ENCODE assay signal across 8 cellular contexts in genomic region chr10:120824864-120825263, GRCh38. TPM values are rescaled to one million over a fixed set of nuclear protein-coding genes. Genes with fewer than 3 reads are reported as not detected.
DNase-seq lines count a peak whose midpoint lies in the region; ATAC-seq, FAIRE-seq and TF ChIP-seq lines count a peak whose summit lies in the region.

No MANE protein-coding gene starts in this region.

- no peaks in the 10 kb centered on the region for H3K4me1 ChIP-seq in foreskin keratinocyte

- H3K4me3 ChIP-seq in BJ (ENCODE audit: low read depth, low read length) (no peak overlapping the region), H7 (ENCODE audit: insufficient read depth, low read depth, low read length) (no peak overlapping the region)

- DNase-seq in BJ (ENCODE audit: low read depth) (no peak), H7 (peak; percentile 64), RPMI7951 (ENCODE audit: low read depth) (peak; percentile 10), foreskin keratinocyte (peak in 1 of 2 donors; percentile 11), urothelium cell line (ENCODE audit: low spot score) (peak; percentile 35), cortex of kidney (lab: John Stamatoyannopoulos, UW) (no peak)
- DNase-seq in activated T-cell treated with anti-CD3 and anti-CD28 coated beads, Interleukin-2, amount 50 U/mL, for 1 hour: no peak

- TF ChIP-seq CTCF in BJ (IDR thresholded peaks at IDR 0.05; ENCODE audit: insufficient read depth, low read depth, low read length): peak; percentile 28
- peak; percentile 62 for TF ChIP-seq CTCF in foreskin keratinocyte (conservative IDR thresholded peaks at IDR 0.05)

- H3K27me3 ChIP-seq in BJ (ENCODE audit: control insufficient read depth, insufficient read depth, low read length) (no peaks in the 10 kb centered on the region; the same call in 1 of the 2 replicates), H7 (ENCODE audit: control insufficient read depth, insufficient read depth, low read length) (no peaks in the 10 kb centered on the region), foreskin keratinocyte (peaks cover 24% of the 10 kb centered on the region)

- POLR2A ChIA-PET in BJ (lab: Charles Lee): no interaction called here

- ATAC-seq in foreskin keratinocyte (peak; percentile 27), HG02852 (IDR thresholded peaks at IDR 0.05; ENCODE audit: unreplicated experiment) (no peak)

- CTCF ChIA-PET in BJ (lab: Yijun Ruan, JAX): no interaction called here

- FAIRE-seq in urothelium cell line (lab: Jason Lieb, UNC): no peak

- H3K36me3 ChIP-seq in BJ (ENCODE audit: control insufficient read depth, insufficient read depth, low read length): no peaks in the 10 kb centered on the region
- no peaks in the 10 kb centered on the region for H3K36me3 ChIP-seq in H7 (replicated peaks; ENCODE audit: control insufficient read depth, insufficient read depth, low read length)

- no peak overlapping the region for H3K27ac ChIP-seq in foreskin keratinocyte

RNA-seq across cellular contexts. Expression of gene WDR11, which starts 26.3 kb away (rescaled TPM):
- 68.2 and 86.4 TPM in 2 replicates for polyA plus RNA-seq in BJ (2011; rRNA removed)
- polyA minus RNA-seq in BJ (2011; rRNA and poly(A)+ RNA removed): 71.0 and 73.1 TPM in 2 replicates
- 49.5 and 66.7 TPM in 2 replicates for total RNA-seq in H7 (2014; rRNA removed; shearing (Covaris generic))
- total RNA-seq in RPMI7951 (2014; rRNA removed; shearing (Covaris generic)): 33.4 and 33.5 TPM in 2 replicates
- total RNA-seq in foreskin keratinocyte: 41.8 and 45.1 TPM in 2 replicates
- polyA plus RNA-seq in foreskin keratinocyte: 17.9 and 18.8 TPM in 2 replicates

Comparison
In these comparisons a context has a peak if more than half of its experiments do, and no peak if none do; other contexts are left out.
1. DNase-seq: peak in H7 (single experiment), RPMI7951 (single experiment) and urothelium cell line (single experiment); none in BJ (single experiment), activated T-cell treated with anti-CD3 and anti-CD28 coated beads, Interleukin-2, amount 50 U/mL, for 1 hour (single experiment) and cortex of kidney (single experiment).